8 cellular contexts compared by ENCODE assay signal in genomic region chr6:139291813-139292619, GRCh38. TPM values are rescaled to one million over a fixed set of nuclear protein-coding genes. Genes with fewer than 3 reads are reported as not detected.
DNase-seq lines count a peak whose midpoint lies in the region; ATAC-seq, FAIRE-seq and TF ChIP-seq lines count a peak whose summit lies in the region.

Gene TXLNB, minus strand, starts transcription at chr6:139291998. Its CDS starts 3,099 bp downstream, at chr6:139288899.

- TF ChIP-seq EP300 in GM12878 (IDR thresholded peaks at IDR 0.05; ENCODE audit: borderline replicate concordance in 1 of 2, control insufficient read depth in 1 of 2, low read depth in 2 of 2, low read length in 2 of 2) = peak; percentile 46 to 81; a peak in 2 of 4 replicates

- WGBS in GM12878 (ENCODE audit: insufficient coverage, insufficient replicate concordance, low lambda C conversion rate, missing lambda C conversion rate) = 8% methylated on average over 13 of the region's 13 CpGs

- ATAC-seq in GM21360 (IDR thresholded peaks at IDR 0.05; ENCODE audit: unreplicated experiment) (peak; percentile 68), GM12878 (peak; percentile 88)

- H3K4me1 ChIP-seq in GM12878 (ENCODE audit: control insufficient read depth, insufficient read depth, low read length) (peaks cover 35% of the 10 kb centered on the region), kidney (ENCODE audit: control insufficient read depth in 1 of 2, insufficient read depth in 1 of 2, low read depth in 1 of 2, low read length in 2 of 2) (peaks cover 4 to 6% of the 10 kb centered on the region in 2 donors)

- CTCF ChIA-PET in GM12878 (lab: Yijun Ruan, JAX) = interaction anchor here (0.6 to 3.8 kb wide), 19 partner anchors 9 to 306 kb away, joined by 3 to 21 read pairs (median 4); no protein-coding TSS in a partner anchor

- TF ChIP-seq RAD21 in GM12878 (IDR thresholded peaks at IDR 0.05; ENCODE audit: insufficient read depth, low read depth, low read length) = no peak; the same call in 1 of the 2 replicates

- SMC1A ChIA-PET in GM12878 (lab: Charles Lee; ENCODE audit: uncharacterized antibody, unreplicated experiment) = interaction anchor here (0.7 to 9.5 kb wide), 35 partner anchors 9 to 1368 kb away, joined by 3 to 71 read pairs (median 4); partner anchors contain the start of gene CITED2

- H3K4me3 ChIP-seq in GM12878 (peak within 1 kb of the TSS; percentile 40), kidney (ENCODE audit: low read length in 2 of 2) (peak within 1 kb of the TSS in 1 of 2 donors; percentile 11)

- H3K9me3 ChIP-seq in GM12878 (replicated peaks; ENCODE audit: control insufficient read depth, insufficient read depth, low read length) (no peaks in the 10 kb centered on the region; the same call in 1 of the 3 replicates), kidney (ENCODE audit: control insufficient read depth in 1 of 2, low read length in 2 of 2) (no peaks in the 10 kb centered on the region)

- no peaks in the 10 kb centered on the region for H3K79me2 ChIP-seq in GM12878 (ENCODE audit: control insufficient read depth, insufficient read depth, low read length)

- H2AFZ ChIP-seq in GM12878 (ENCODE audit: control insufficient read depth, low read depth, low read length) = peak within 1 kb of the TSS; percentile 71

- RAD21 ChIA-PET in GM12878 (lab: Charles Lee; ENCODE audit: unreplicated experiment) = interaction anchor here (0.5 to 4.4 kb wide), 26 partner anchors 16 to 510 kb away, joined by 3 to 42 read pairs (median 4); partner anchors contain the start of gene CITED2

- FAIRE-seq in GM12878 (lab: Jason Lieb, UNC) (peak; percentile 41), kidney (lab: Jason Lieb, UNC) (no peak)

- H3K27ac ChIP-seq in GM12878 (ENCODE audit: control insufficient read depth, insufficient read depth) (peak within 1 kb of the TSS; percentile 88), kidney (ENCODE audit: low read depth in 2 of 2, low read length in 2 of 2) (peak within 1 kb of the TSS in 1 of 2 donors; percentile 13)

- H3K9ac ChIP-seq in GM12878 (ENCODE audit: control insufficient read depth, insufficient read depth, low read length) (peak within 1 kb of the TSS; percentile 51), kidney (ENCODE audit: low read length in 2 of 2) (peak within 1 kb of the TSS in 1 of 2 donors; percentile 30)

- peak; percentile 3 for DNase-seq in Caki2 (ENCODE audit: low read depth)
- peak; percentile 6 for DNase-seq in HK-2 (ENCODE audit: unreplicated experiment)
- DNase-seq in T-helper 9 cell = peak; percentile 47
- peak; percentile 83 for DNase-seq in GM12878 (ENCODE audit: low read depth, low spot score)
- DNase-seq in kidney = peak; percentile 89
- DNase-seq in stimulated activated CD4-positive, alpha-beta T cell treated with anti-CD3 and anti-CD28 coated beads, Interleukin-1b, Interleukin-23, amount 100 ng/mL, for 4 hours (ENCODE audit: low read depth in 2 of 2) = peak; percentile 62 to 71
- DNase-seq in NCI-H526 treated with DMSO at 0.1 percent for 48 hours (lab: John Stamatoyannopoulos, UW) = no peak

- no peaks in the 10 kb centered on the region for H4K20me1 ChIP-seq in GM12878 (ENCODE audit: control insufficient read depth, insufficient read depth)

- TF ChIP-seq CTCF in GM12878 (IDR thresholded peaks at IDR 0.05 in 2 of 3, conservative IDR thresholded peaks at IDR 0.05 in 1 of 3; ENCODE audit: control insufficient read depth in 2 of 3, extremely low read depth in 1 of 3, insufficient read depth in 1 of 3, low read depth in 3 of 3, low read length in 3 of 3) = no peak
- no peak for TF ChIP-seq CTCF in kidney (IDR thresholded peaks at IDR 0.05; ENCODE audit: borderline replicate concordance, extremely low read depth, insufficient read depth)

- H3K36me3 ChIP-seq in GM12878 (ENCODE audit: control insufficient read depth in 2 of 2, insufficient read depth in 2 of 2, low read length in 1 of 2) (no peaks in the 10 kb centered on the region), kidney (ENCODE audit: control insufficient read depth in 1 of 2, insufficient read depth in 2 of 2, low read length in 2 of 2) (no peaks in the 10 kb centered on the region)

- BruUV-seq in GM12878 (replicated peaks; lab: Mats Ljungman, UMichigan) = no TSS peak

- H3K27me3 ChIP-seq in GM12878 (replicated peaks in 1 of 2; ENCODE audit: control insufficient read depth in 2 of 2, insufficient read depth in 2 of 2, low read length in 1 of 2) = no peaks in the 10 kb centered on the region

- 0 out of 2 replicates have a peak, but pooled peaks have one; percentile 51 for TF ChIP-seq POLR2A in GM12878 (IDR thresholded peaks at IDR 0.05; ENCODE audit: low read depth, low read length)

- POLR2A ChIA-PET in GM12878 (lab: Charles Lee) = interaction anchor here (0.6 to 3.4 kb wide), 15 partner anchors 11 to 99 kb away, joined by 3 to 25 read pairs (median 4); partner anchors contain the start of gene CITED2

- intact Hi-C loops in GM12878 (cut with micrococcal nuclease; ENCODE audit: unreplicated experiment) = loop anchor here (1.0 to 5.0 kb wide), 5 partner anchors 33 to 130 kb away; no protein-coding TSS in a partner anchor
- intact Hi-C loops in kidney (cut with DNase I) = no loop called here

- H3K4me2 ChIP-seq in GM12878 (ENCODE audit: control insufficient read depth, insufficient read depth) = peak within 1 kb of the TSS; percentile 90

- in situ Hi-C loops in Caki2 (cut with HindIII; ENCODE audit: low pct_unique_long_range_greater_than_20kb, low sequenced_read_pairs) (no loop called here), GM12878 (cut with MboI) (no loop called here)

TF ChIP-seq in GM12878, 131 proteins besides CTCF, POLR2A, EP300 and RAD21 (continues in another document):
- TF ChIP-seq ATF2 (IDR thresholded peaks at IDR 0.05; ENCODE audit: low read length) = no peak
- TF ChIP-seq HDAC6 (IDR thresholded peaks at IDR 0.05; ENCODE audit: unreplicated experiment) = no peak
- no peak for TF ChIP-seq CHD4 (IDR thresholded peaks at IDR 0.05)
- TF ChIP-seq RB1 (IDR thresholded peaks at IDR 0.05; ENCODE audit: borderline replicate concordance) = no peak
- TF ChIP-seq SKIL (IDR thresholded peaks at IDR 0.05; ENCODE audit: low read depth, poor library complexity, severe bottlenecking) = peak; percentile 63

RNA-seq across cellular contexts. Expression of gene TXLNB, which starts in this region (rescaled TPM):
- not detected in 2 replicates for total RNA-seq in Caki2 (2014; rRNA removed; shearing (Covaris generic); ENCODE audit: low replicate concordance)
- 9.3 and 10.2 TPM in 2 replicates for total RNA-seq in GM12878 (2013; cell fraction: nucleolus; rRNA removed)
- total RNA-seq in GM12878 (2014; rRNA removed) (0.23 and 0.27 TPM in 2 replicates), GM12878 (2014; rRNA removed; fragmentation: Illumina TruSeq; extraction: Trizol) (0.36 and 0.69 TPM in 2 replicates), GM12878 (2021) (0.21 TPM in 2 replicates), kidney (0.66 TPM)
- polyA plus RNA-seq in GM12878 (2011; ENCODE audit: low read depth) = 0.29 TPM
- polyA plus RNA-seq in GM12878 (2011; rRNA removed) (1.3 and 2.1 TPM in 2 replicates), GM12878 (2014; fragmentation: Illumina TruSeq; extraction: Trizol) (0.05 and 0.22 TPM in 2 replicates), GM12878 (2014; fragmentation: Nextera tagmentation; extraction: Ambion mirVana) (under 1 TPM; 0.07 to 0.10 TPM), GM12878 (2014; rRNA removed) (0.05 and 0.68 TPM in 2 replicates), GM12878 (2016; fragmentation: Nextera tagmentation; extraction: Ambion mirVana) (under 1 TPM in 1 of 2 experiments, not detected in 1; 0.21 TPM), kidney (ENCODE audit: insufficient read depth, low read depth, low replicate concordance) (0.13 TPM)
- 0.57 and 0.89 TPM in 2 replicates for polyA plus RNA-seq in GM12878 (2011; cell fraction: cytosol; rRNA removed)
- polyA plus RNA-seq in GM12878 (2011; cell fraction: nucleus; rRNA removed) = 1.5 and 2.4 TPM in 2 replicates
- polyA plus RNA-seq in GM12878 (2012) = 0.38 and 1.1 TPM in 2 replicates
- polyA minus RNA-seq in GM12878 (2011; rRNA and poly(A)+ RNA removed) = 1.9 and 2.2 TPM in 2 replicates
- 1.3 TPM in 1 of 2 replicates, not detected in the other for polyA minus RNA-seq in GM12878 (2011; cell fraction: cytosol; rRNA and poly(A)+ RNA removed)
- polyA minus RNA-seq in GM12878 (2011; cell fraction: nucleus; rRNA and poly(A)+ RNA removed) = 1.3 and 1.6 TPM in 2 replicates

Comparison
In these comparisons a context has a peak if more than half of its experiments do, and no peak if none do; other contexts are left out.
1. Peak in DNase-seq in Caki2; RNA of the gene not detected or under 1 TPM.
2. Peak in DNase-seq in kidney; RNA of the gene not detected or under 1 TPM.